In genomic region chr12:104801005-104801404, GRCh38 we compare ENCODE assay signal across 34 cellular contexts.
"Had no signal": no experiment of that assay in that cellular context is flagged by ENCODE, and none has a peak within 500 bp of the region (broad histone marks: within the 10 kb centered on the region; RNA-seq: fewer than 3 reads in every experiment).

No MANE protein-coding gene starts in this region.

- H3K4me3 ChIP-seq: MG63 had no signal

- H3K27ac ChIP-seq: KMS-11 had no signal

- H3K4me2 ChIP-seq: KMS-11 had no signal

- H3K27me3 ChIP-seq: MG63 had no signal

- H3K9ac ChIP-seq: KMS-11 had no signal

- H3K36me3 ChIP-seq: MG63 had no signal

- H3K9me3 ChIP-seq: MG63 had no signal

- DNase-seq: Karpas-422, Kasumi-1, MG63, MM.1S, MV-4-11, NCI-H1048, NCI-H1092, NCI-H1092 treated with DMSO at 0.1 percent for 48 hours, NCI-H1105, NCI-H1105 treated with DMSO at 0.1 percent for 48 hours, NCI-H1417 treated with DMSO at 0.1 percent for 48 hours, NCI-H1436, NCI-H1436 treated with DMSO at 0.1 percent for 48 hours, NCI-H146, NCI-H1694, NCI-H1694 treated with DMSO at 0.1 percent for 48 hours, NCI-H187, NCI-H187 treated with DMSO at 0.1 percent for 48 hours, NCI-H1930, NCI-H2029, NCI-H2029 treated with DMSO at 0.1 percent for 48 hours, NCI-H2081 treated with DMSO at 0.1 percent for 48 hours, NCI-H2171, NCI-H2171 treated with DMSO at 0.1 percent for 48 hours, NCI-H2227 treated with DMSO at 0.1 percent for 48 hours, NCI-H226, NCI-H345, NCI-H446, NCI-H446 treated with DMSO at 0.1 percent for 48 hours, NCI-H510A, NCI-H510A treated with DMSO at 0.1 percent for 48 hours, NCI-H524, NCI-H524 treated with DMSO at 0.1 percent for 48 hours had no signal
